11 cellular contexts compared by ENCODE assay signal in the genomic region with DNA sequence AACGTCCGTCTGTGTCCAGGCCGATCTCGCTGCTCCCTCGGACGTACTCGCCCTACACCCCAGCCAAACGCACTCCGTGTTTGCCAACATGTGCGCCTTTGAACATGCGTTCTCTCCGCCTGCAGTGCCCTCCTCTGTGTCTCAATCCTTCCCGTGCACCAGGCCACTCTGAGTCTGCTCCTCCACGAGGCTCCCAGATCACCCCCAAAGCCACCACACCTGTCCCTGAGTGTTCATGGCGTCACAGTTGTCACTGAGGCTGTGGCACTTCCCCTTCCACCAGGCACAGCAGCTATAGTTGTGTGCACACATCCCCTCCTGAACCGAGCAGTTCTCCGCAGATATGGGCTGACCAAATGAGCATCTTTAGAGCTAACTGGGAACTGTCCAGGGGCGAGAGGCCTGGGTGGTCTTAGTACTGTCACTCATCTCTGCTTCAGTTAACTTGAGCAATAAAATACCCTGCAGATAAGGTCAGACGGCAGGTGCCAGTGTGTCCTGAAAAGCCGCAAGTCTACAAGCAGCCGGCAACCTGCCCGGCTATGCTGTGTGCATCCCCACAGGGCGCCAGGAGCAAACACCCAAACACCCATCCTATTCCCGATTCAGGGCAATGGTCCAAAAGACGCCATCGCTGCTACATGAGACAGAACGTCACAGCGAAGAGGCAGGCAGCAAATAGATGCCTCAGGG. TPM values are rescaled to one million over a fixed set of nuclear protein-coding genes. Genes with fewer than 3 reads are reported as not detected.
DNase-seq lines count a peak whose midpoint lies in the region; ATAC-seq and TF ChIP-seq lines count a peak whose summit lies in the region.
"Had no signal": no experiment of that assay in that cellular context is flagged by ENCODE, and none has a peak within 500 bp of the region (broad histone marks: within the 10 kb centered on the region; RNA-seq: fewer than 3 reads in every experiment).

No MANE protein-coding gene starts in this region.

- H3K36me3 Mint-ChIP-seq in endodermal cell (ENCODE audit: low read depth): peaks cover 5% of the 10 kb centered on the region
- H3K36me3 Mint-ChIP-seq in stimulated activated effector memory CD8-positive, alpha-beta T cell treated with anti-CD3 and anti-CD28 coated beads, Interleukin-12 subunit alpha, Interleukin-12 subunit beta, amount 100 ng/mL, for 72 hours: peaks cover 47% of the 10 kb centered on the region

- H3K4me1 Mint-ChIP-seq in endodermal cell: peaks cover 4% of the 10 kb centered on the region
- H3K4me1 Mint-ChIP-seq in stimulated activated effector memory CD8-positive, alpha-beta T cell treated with anti-CD3 and anti-CD28 coated beads, Interleukin-12 subunit alpha, Interleukin-12 subunit beta, amount 100 ng/mL, for 72 hours: peaks cover 67% of the 10 kb centered on the region

- peak overlapping the region; percentile 91 for H3K27ac ChIP-seq in endodermal cell (ENCODE audit: low read depth, low read length)

- no peaks in the 10 kb centered on the region for H3K36me3 ChIP-seq in endodermal cell (ENCODE audit: control insufficient read depth, insufficient read depth, low read length)
- H3K36me3 ChIP-seq: stomach had no signal

- ATAC-seq in stimulated activated effector memory CD8-positive, alpha-beta T cell treated with anti-CD3 and anti-CD28 coated beads, Interleukin-12 subunit alpha, Interleukin-12 subunit beta, amount 100 ng/mL, for 72 hours: no peak

- 92 to 93% methylated on average over 24 to 28 of the region's 28 CpGs for WGBS in endodermal cell (ENCODE audit: insufficient coverage in 1 of 2, insufficient read length in 1 of 2), 2 experiments

- H3K9me3 Mint-ChIP-seq in endodermal cell: peaks cover 22% of the 10 kb centered on the region
- peaks cover 12% of the 10 kb centered on the region for H3K9me3 Mint-ChIP-seq in stimulated activated effector memory CD8-positive, alpha-beta T cell treated with anti-CD3 and anti-CD28 coated beads, Interleukin-12 subunit alpha, Interleukin-12 subunit beta, amount 100 ng/mL, for 72 hours

- H3K27me3 Mint-ChIP-seq in endodermal cell (ENCODE audit: insufficient read depth): no peaks in the 10 kb centered on the region

- no peak overlapping the region for H3K4me3 Mint-ChIP-seq in endodermal cell
- peak overlapping the region; percentile 19 for H3K4me3 Mint-ChIP-seq in stimulated activated effector memory CD8-positive, alpha-beta T cell treated with anti-CD3 and anti-CD28 coated beads, Interleukin-12 subunit alpha, Interleukin-12 subunit beta, amount 100 ng/mL, for 72 hours

- H3K27ac Mint-ChIP-seq in endodermal cell: peak overlapping the region; percentile 81
- peak overlapping the region; percentile 92 for H3K27ac Mint-ChIP-seq in stimulated activated effector memory CD8-positive, alpha-beta T cell treated with anti-CD3 and anti-CD28 coated beads, Interleukin-12 subunit alpha, Interleukin-12 subunit beta, amount 100 ng/mL, for 72 hours

- TF ChIP-seq CTCF in endodermal cell (conservative IDR thresholded peaks at IDR 0.05): no peak

- peak; percentile 54 for DNase-seq in activated CD8-positive, alpha-beta memory T cell treated with anti-CD3 and anti-CD28 coated beads for 24 hours
- DNase-seq in activated CD8-positive, alpha-beta memory T cell treated with anti-CD3 and anti-CD28 coated beads, Interleukin-2, amount 50 U/mL, for 48 hours: no peak
- peak; percentile 80 for DNase-seq in NCI-H345 treated with DMSO at 0.1 percent for 48 hours (lab: John Stamatoyannopoulos, UW; ENCODE audit: unreplicated experiment)
- peak; percentile 43 for DNase-seq in endodermal cell
- no peak for DNase-seq in stimulated activated effector memory CD8-positive, alpha-beta T cell treated with anti-CD3 and anti-CD28 coated beads, Interleukin-12 subunit alpha, Interleukin-12 subunit beta, amount 100 ng/mL, for 72 hours (ENCODE audit: low spot score in 2 of 2)
- DNase-seq in AML-193 (lab: John Stamatoyannopoulos, UW): no peak
- DNase-seq in HPDE6-E6E7 (ENCODE audit: extremely low spot score): no peak
- DNase-seq in NCI-H2029 treated with DMSO at 0.1 percent for 48 hours (lab: John Stamatoyannopoulos, UW): no peak
- DNase-seq: midbrain, NCI-H1930, stomach had no signal

- H3K27me3 ChIP-seq in endodermal cell (ENCODE audit: control insufficient read depth, insufficient read depth, low read length, poor library complexity, severe bottlenecking): no peaks in the 10 kb centered on the region
- H3K27me3 ChIP-seq: stomach had no signal

- H3K4me1 ChIP-seq in endodermal cell (ENCODE audit: control insufficient read depth, insufficient read depth, low read length): no peaks in the 10 kb centered on the region

- no peak overlapping the region for H3K4me3 ChIP-seq in endodermal cell (ENCODE audit: low read length)
- H3K4me3 ChIP-seq: stomach had no signal

- no peak overlapping the region for H3K9ac ChIP-seq in endodermal cell (ENCODE audit: extremely low read depth, low read length, poor library complexity, severe bottlenecking)

- peaks cover 21% of the 10 kb centered on the region for H3K9me3 ChIP-seq in endodermal cell (ENCODE audit: control insufficient read depth, low read length)

RNA-seq across cellular contexts. Expression of a gene that starts 35.5 kb away (rescaled TPM):
- total RNA-seq in endodermal cell: 10 to 100 TPM in 1 of 2 donors, 1 to 10 TPM in 1; 6.3 to 12.0 TPM
- polyA plus RNA-seq in endodermal cell (2013, experiment 1 of 2): 27.0 TPM
- polyA plus RNA-seq in endodermal cell (2013, experiment 2 of 2): 25.2 TPM

Comparison
In these comparisons a context has a peak if more than half of its experiments do, and no peak if none do; other contexts are left out.
1. DNase-seq: peak in activated CD8-positive, alpha-beta memory T cell treated with anti-CD3 and anti-CD28 coated beads for 24 hours (single experiment), NCI-H345 treated with DMSO at 0.1 percent for 48 hours (single experiment) and endodermal cell (single experiment); none in activated CD8-positive, alpha-beta memory T cell treated with anti-CD3 and anti-CD28 coated beads, Interleukin-2, amount 50 U/mL, for 48 hours (single experiment), stimulated activated effector memory CD8-positive, alpha-beta T cell treated with anti-CD3 and anti-CD28 coated beads, Interleukin-12 subunit alpha, Interleukin-12 subunit beta, amount 100 ng/mL, for 72 hours (0 of 2), AML-193 (0 of 2), HPDE6-E6E7 (single experiment) and NCI-H2029 treated with DMSO at 0.1 percent for 48 hours (single experiment).